ENCODE assay signal across 1 cellular context in genomic region chr5:181167814-181168488, GRCh38.
TF ChIP-seq lines count a peak whose summit lies in the region.

No MANE protein-coding gene starts in this region.

TF ChIP-seq in HEK293, 187 proteins besides CTCF, POLR2A, EP300 and RAD21 (continued from another document and continues in another):
- TF ChIP-seq PRDM2 (tag by site-specific recombination; IDR thresholded peaks at IDR 0.05; ENCODE audit: borderline replicate concordance) (no peak), PATZ1 (tag by site-specific recombination; IDR thresholded peaks at IDR 0.05) (peak; percentile 68; the same call in 1 of the 2 replicates), SP2 (tag by site-specific recombination; IDR thresholded peaks at IDR 0.05) (peak; percentile 50), ZBTB48 (tag by site-specific recombination; IDR thresholded peaks at IDR 0.05) (peak; percentile 48; the same call in 1 of the 2 replicates), ZNF174 (tag by site-specific recombination; IDR thresholded peaks at IDR 0.05) (no peak), ZNF2 (tag by site-specific recombination; IDR thresholded peaks at IDR 0.05) (no peak), ZFP69B (tag by site-specific recombination; IDR thresholded peaks at IDR 0.05) (no peak), ZNF148 (tag by site-specific recombination; IDR thresholded peaks at IDR 0.05; ENCODE audit: borderline replicate concordance) (no peak), ZNF324 (tag by site-specific recombination; IDR thresholded peaks at IDR 0.05) (no peak), ZNF112 (tag by site-specific recombination; IDR thresholded peaks at IDR 0.05) (no peak), ZNF146 (tag by site-specific recombination; IDR thresholded peaks at IDR 0.05) (no peak), ZNF140 (tag by site-specific recombination; IDR thresholded peaks at IDR 0.05) (no peak), ZNF701 (tag by site-specific recombination; IDR thresholded peaks at IDR 0.05) (no peak), ZNF513 (tag by site-specific recombination; IDR thresholded peaks at IDR 0.05) (no peak), ZNF677 (tag by site-specific recombination; IDR thresholded peaks at IDR 0.05) (no peak), KLF17 (tag by site-specific recombination; IDR thresholded peaks at IDR 0.05) (peak; percentile 19; the same call in 1 of the 2 replicates), ZNF266 (tag by site-specific recombination; IDR thresholded peaks at IDR 0.05; ENCODE audit: low read depth) (no peak), ZNF16 (tag by site-specific recombination; IDR thresholded peaks at IDR 0.05; ENCODE audit: low read depth) (no peak), ZNF600 (tag by site-specific recombination; IDR thresholded peaks at IDR 0.05) (no peak), ZNF626 (tag by site-specific recombination; IDR thresholded peaks at IDR 0.05) (no peak), ZNF837 (tag by site-specific recombination; IDR thresholded peaks at IDR 0.05) (no peak), GLI4 (tag by site-specific recombination; IDR thresholded peaks at IDR 0.05) (no peak), ZNF518A (tag by site-specific recombination; conservative IDR thresholded peaks at IDR 0.05; ENCODE audit: low read depth) (no peak), ZSCAN18 (tag by site-specific recombination; IDR thresholded peaks at IDR 0.05) (no peak), RBAK (tag by site-specific recombination; IDR thresholded peaks at IDR 0.05) (no peak), KLF16 (tag by site-specific recombination; IDR thresholded peaks at IDR 0.05) (no peak), ZNF133 (tag by site-specific recombination; IDR thresholded peaks at IDR 0.05) (no peak), ZIC2 (tag by site-specific recombination; IDR thresholded peaks at IDR 0.05) (peak; percentile 16; the same call in 1 of the 2 replicates), ZNF433 (tag by site-specific recombination; IDR thresholded peaks at IDR 0.05; ENCODE audit: low read depth) (no peak), ZNF423 (tag by site-specific recombination; IDR thresholded peaks at IDR 0.05) (no peak), ZBTB8A (tag by site-specific recombination; IDR thresholded peaks at IDR 0.05) (no peak), ZNF10 (tag by site-specific recombination; IDR thresholded peaks at IDR 0.05) (no peak), ZNF18 (tag by site-specific recombination; IDR thresholded peaks at IDR 0.05) (no peak), ZNF157 (tag by site-specific recombination; IDR thresholded peaks at IDR 0.05) (no peak), ZNF76 (tag by site-specific recombination; IDR thresholded peaks at IDR 0.05; ENCODE audit: borderline replicate concordance, low read depth) (peak; percentile 51; the same call in 1 of the 2 replicates), ZNF214 (tag by site-specific recombination; IDR thresholded peaks at IDR 0.05; ENCODE audit: borderline replicate concordance) (no peak), ZSCAN16 (tag by site-specific recombination; IDR thresholded peaks at IDR 0.05) (no peak)
